ENCODE assay signal across 31 cellular contexts in the genomic region with DNA sequence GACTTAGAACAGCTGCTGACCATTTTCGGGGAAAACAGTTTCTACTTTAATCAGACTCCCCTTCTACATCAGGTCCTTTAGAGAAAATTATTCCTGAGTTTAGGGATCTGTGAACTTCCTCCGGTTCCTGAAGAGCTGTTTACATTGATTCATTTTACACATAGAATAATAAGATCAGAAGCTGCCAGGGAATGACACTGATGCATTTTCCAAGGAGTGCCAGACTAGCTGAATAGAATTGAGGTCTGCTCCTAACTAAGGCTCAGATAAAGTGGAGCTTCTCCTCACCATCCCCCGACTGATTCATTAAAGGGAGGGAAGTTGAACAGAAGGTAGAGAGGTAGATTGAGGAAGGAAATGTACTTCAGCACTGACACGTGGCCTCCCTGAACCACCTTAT.
"Had no signal": no experiment of that assay in that cellular context is flagged by ENCODE, and none has a peak within 500 bp of the region (broad histone marks: within the 10 kb centered on the region; RNA-seq: fewer than 3 reads in every experiment).

No MANE protein-coding gene starts in this region.

- H3K4me1 ChIP-seq: adrenal gland, body of pancreas had no signal

- H3K9me3 ChIP-seq: adrenal gland, body of pancreas, esophagus squamous epithelium, gastroesophageal sphincter, heart right ventricle had no signal

- H3K27me3 ChIP-seq: adrenal gland, body of pancreas, esophagus squamous epithelium, gastroesophageal sphincter, heart right ventricle had no signal

- DNase-seq: activated B cell treated with CpG ODN at 0.5 μM for 24 hours; activated CD4-positive, alpha-beta T cell treated with anti-CD3 and anti-CD28 coated beads for 48 hours; activated CD4-positive, alpha-beta T cell treated with anti-CD3 and anti-CD28 coated beads, Interleukin-2, amount 50 U/mL, for 1 hour; activated CD4-positive, alpha-beta T cell treated with anti-CD3 and anti-CD28 coated beads, Interleukin-2, amount 50 U/mL, for 48 hours; activated CD8-positive, alpha-beta memory T cell treated with anti-CD3 and anti-CD28 coated beads for 24 hours; activated CD8-positive, alpha-beta T cell treated with anti-CD3 and anti-CD28 coated beads for 36 hours; activated effector memory CD4-positive, alpha-beta T cell treated with Interleukin-2 at 50 U/mL for 16 hours; activated naive CD4-positive, alpha-beta T cell treated with anti-CD3 and anti-CD28 coated beads for 36 hours; activated naive CD8-positive, alpha-beta T cell treated with anti-CD3 and anti-CD28 coated beads for 36 hours; activated naive CD8-positive, alpha-beta T cell treated with anti-CD3 and anti-CD28 coated beads, Interleukin-2, amount 50 U/mL, for 24 hours; activated T-cell treated with anti-CD3 and anti-CD28 coated beads, Interleukin-2, amount 50 U/mL, for 4 hours; adrenal gland; amygdala; aorta; body of pancreas; caudate nucleus; cortex of kidney; dermis blood vessel endothelial cell; effector CD4-positive, alpha-beta T cell; effector memory CD8-positive, alpha-beta T cell; esophagus squamous epithelium; foreskin melanocyte; heart right ventricle; T-helper 17 cell; T1000; WERI-Rb-1 had no signal

- FAIRE-seq: colon had no signal

- ATAC-seq: activated CD4-positive, CD25-positive, alpha-beta regulatory T cell treated with anti-CD3 and anti-CD28 coated beads, Interleukin-2, amount 50 U/mL, for 24 hours; activated CD8-positive, alpha-beta T cell treated with anti-CD3 and anti-CD28 coated beads for 36 hours; activated naive CD8-positive, alpha-beta T cell treated with anti-CD3 and anti-CD28 coated beads, Interleukin-2, amount 50 U/mL, for 24 hours; activated T-cell treated with anti-CD3 and anti-CD28 coated beads, Interleukin-2, amount 50 U/mL, for 4 hours; activated T-helper 17 cell treated with anti-CD3 and anti-CD28 coated beads, Interleukin-2, amount 50 U/mL, for 72 hours; body of pancreas; effector memory CD8-positive, alpha-beta T cell; gastroesophageal sphincter; heart right ventricle; T-helper 17 cell had no signal

- H3K4me3 ChIP-seq: adrenal gland, body of pancreas, esophagus squamous epithelium, gastroesophageal sphincter, heart right ventricle had no signal

- H3K36me3 ChIP-seq: adrenal gland, gastroesophageal sphincter, heart right ventricle, WERI-Rb-1 had no signal

- H3K27ac ChIP-seq: adrenal gland, body of pancreas, epithelial cell of prostate, esophagus squamous epithelium, gastroesophageal sphincter, heart right ventricle, WERI-Rb-1 had no signal
